8 cellular contexts compared by ENCODE assay signal in genomic region chr16:77171750-77172635, GRCh38. TPM values are rescaled to one million over a fixed set of nuclear protein-coding genes. Genes with fewer than 3 reads are reported as not detected.
DNase-seq lines count a peak whose midpoint lies in the region; ATAC-seq, FAIRE-seq and TF ChIP-seq lines count a peak whose summit lies in the region.

No MANE protein-coding gene starts in this region.

- no peaks in the 10 kb centered on the region for H3K36me3 ChIP-seq in OCI-LY3 (replicated peaks; ENCODE audit: low read depth, low read length)

- no peaks in the 10 kb centered on the region for H3K9me3 ChIP-seq in OCI-LY3 (ENCODE audit: insufficient read depth, low read length)

- H2AFZ ChIP-seq in OCI-LY3 (ENCODE audit: low read depth, low read length): no peak overlapping the region

- H3K27ac Mint-ChIP-seq in activated T-cell treated with anti-CD3 and anti-CD28 coated beads, Interleukin-2, amount 50 U/mL, for 72 hours: no peak overlapping the region
- H3K27ac Mint-ChIP-seq in activated T-cell treated with anti-CD3 and anti-CD28 coated beads, Interleukin-2, amount 50 U/mL, for 24 hours: no peak overlapping the region

- peaks cover 32% of the 10 kb centered on the region for H3K27me3 ChIP-seq in OCI-LY3 (ENCODE audit: low read depth, low read length)

- no peaks in the 10 kb centered on the region for H3K4me1 Mint-ChIP-seq in activated T-cell treated with anti-CD3 and anti-CD28 coated beads, Interleukin-2, amount 50 U/mL, for 72 hours (ENCODE audit: low read depth)
- H3K4me1 Mint-ChIP-seq in activated T-cell treated with anti-CD3 and anti-CD28 coated beads, Interleukin-2, amount 50 U/mL, for 24 hours (ENCODE audit: low read depth): no peaks in the 10 kb centered on the region

- no peak for FAIRE-seq in HTR-8/SVneo (lab: Jason Lieb, UNC)

- no peak overlapping the region for H3K4me2 ChIP-seq in OCI-LY3 (ENCODE audit: low read length)

- DNase-seq in activated T-cell treated with anti-CD3 and anti-CD28 coated beads, Interleukin-2, amount 50 U/mL, for 72 hours: peak; percentile 20 to 43
- DNase-seq in activated T-cell treated with anti-CD3 and anti-CD28 coated beads, Interleukin-2, amount 50 U/mL, for 24 hours: no peak
- DNase-seq in HTR-8/SVneo (ENCODE audit: insufficient read length, low spot score) (peak; percentile 60), dedifferentiated amniotic fluid mesenchymal stem cell (ENCODE audit: extremely low spot score) (peak; percentile 60), medulla oblongata (ENCODE audit: extremely low spot score) (peak; percentile 79)
- no peak for DNase-seq in activated effector memory CD4-positive, alpha-beta T cell treated with Interleukin-2 at 50 U/mL for 16 hours

- H3K27me3 Mint-ChIP-seq in activated T-cell treated with anti-CD3 and anti-CD28 coated beads, Interleukin-2, amount 50 U/mL, for 72 hours (ENCODE audit: low read depth): peaks cover 45% of the 10 kb centered on the region
- H3K27me3 Mint-ChIP-seq in activated T-cell treated with anti-CD3 and anti-CD28 coated beads, Interleukin-2, amount 50 U/mL, for 24 hours: peaks cover 42% of the 10 kb centered on the region

- H3K36me3 Mint-ChIP-seq in activated T-cell treated with anti-CD3 and anti-CD28 coated beads, Interleukin-2, amount 50 U/mL, for 72 hours (ENCODE audit: insufficient read depth in 2 of 2): no peaks in the 10 kb centered on the region
- H3K36me3 Mint-ChIP-seq in activated T-cell treated with anti-CD3 and anti-CD28 coated beads, Interleukin-2, amount 50 U/mL, for 24 hours (ENCODE audit: low read depth): no peaks in the 10 kb centered on the region

- no peaks in the 10 kb centered on the region for H3K79me2 ChIP-seq in OCI-LY3 (ENCODE audit: low read length)

- H3K9ac ChIP-seq in OCI-LY3 (ENCODE audit: low read length): no peak overlapping the region

- TF ChIP-seq CTCF in OCI-LY3 (IDR thresholded peaks at IDR 0.05; ENCODE audit: low read depth, low read length): peak; percentile 84

- 0 out of 2 replicates have a peak, but pooled peaks cover 2% of the 10 kb centered on the region for H4K20me1 ChIP-seq in OCI-LY3 (ENCODE audit: insufficient read depth, low read length)

- no peak overlapping the region for H3K27ac ChIP-seq in OCI-LY3 (ENCODE audit: low read length)

- H3K4me1 ChIP-seq in OCI-LY3 (ENCODE audit: low read length): no peaks in the 10 kb centered on the region

- H3K9me3 Mint-ChIP-seq in activated T-cell treated with anti-CD3 and anti-CD28 coated beads, Interleukin-2, amount 50 U/mL, for 72 hours: no peaks in the 10 kb centered on the region
- no peaks in the 10 kb centered on the region for H3K9me3 Mint-ChIP-seq in activated T-cell treated with anti-CD3 and anti-CD28 coated beads, Interleukin-2, amount 50 U/mL, for 24 hours

- H3K4me3 ChIP-seq in OCI-LY3 (ENCODE audit: low read length): no peak overlapping the region

- H3K4me3 Mint-ChIP-seq in activated T-cell treated with anti-CD3 and anti-CD28 coated beads, Interleukin-2, amount 50 U/mL, for 72 hours: no peak overlapping the region
- H3K4me3 Mint-ChIP-seq in activated T-cell treated with anti-CD3 and anti-CD28 coated beads, Interleukin-2, amount 50 U/mL, for 24 hours: no peak overlapping the region

- ATAC-seq in activated T-cell treated with anti-CD3 and anti-CD28 coated beads, Interleukin-2, amount 50 U/mL, for 72 hours (replicated peaks in 1 of 2): peak; percentile 45 to 60
- ATAC-seq in GM21526 (IDR thresholded peaks at IDR 0.05; ENCODE audit: low FRiP score, unreplicated experiment): peak; percentile 76

RNA-seq across cellular contexts. Expression of gene MON1B, which starts 19.0 kb away (rescaled TPM):
- 10 to 100 TPM; 72.1 to 79.9 TPM for total RNA-seq in activated T-cell treated with anti-CD3 and anti-CD28 coated beads, Interleukin-2, amount 50 U/mL, for 72 hours

RNA-seq across cellular contexts. Expression of gene SYCE1L, which starts 27.2 kb away (rescaled TPM):
- total RNA-seq in activated T-cell treated with anti-CD3 and anti-CD28 coated beads, Interleukin-2, amount 50 U/mL, for 72 hours: 1 to 10 TPM; 2.9 to 4.3 TPM

Comparison
In these comparisons a context has a peak if more than half of its experiments do, and no peak if none do; other contexts are left out.
1. DNase-seq: peak in activated T-cell treated with anti-CD3 and anti-CD28 coated beads, Interleukin-2, amount 50 U/mL, for 72 hours (2 of 2), HTR-8/SVneo (single experiment), dedifferentiated amniotic fluid mesenchymal stem cell (single experiment) and medulla oblongata (single experiment); none in activated T-cell treated with anti-CD3 and anti-CD28 coated beads, Interleukin-2, amount 50 U/mL, for 24 hours (single experiment) and activated effector memory CD4-positive, alpha-beta T cell treated with Interleukin-2 at 50 U/mL for 16 hours (single experiment).